Comparison of ENCODE assay signal across 20 cellular contexts in the genomic region with DNA sequence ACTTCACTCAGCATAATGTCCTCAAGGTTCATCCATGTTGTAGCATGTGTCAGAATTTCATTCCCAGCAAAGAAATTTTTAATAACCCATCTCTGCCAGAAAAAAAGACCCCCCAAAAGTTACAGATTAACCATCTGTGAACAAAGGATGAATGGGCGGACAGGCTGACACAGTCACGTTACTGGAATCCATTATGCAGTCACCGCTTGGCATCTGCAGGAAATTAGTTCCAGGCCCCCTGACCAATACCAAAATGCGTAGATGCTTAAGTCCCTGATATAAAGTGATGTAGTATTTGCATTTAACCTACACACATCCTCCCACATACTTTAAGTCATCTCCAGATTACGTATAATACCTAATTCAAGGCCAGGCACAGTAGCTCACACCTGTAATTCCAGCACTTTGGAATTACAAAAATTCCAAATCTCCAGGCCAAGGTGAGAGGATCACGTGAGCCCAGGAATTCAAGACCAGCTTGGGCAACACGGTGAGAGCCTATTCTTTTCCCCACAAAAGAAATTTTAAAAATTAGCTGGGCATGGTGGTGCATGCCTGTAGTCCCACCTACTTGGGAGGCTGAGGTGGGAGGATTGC. TPM values are rescaled to one million over a fixed set of nuclear protein-coding genes. Genes with fewer than 3 reads are reported as not detected.
DNase-seq lines count a peak whose midpoint lies in the region; ATAC-seq and TF ChIP-seq lines count a peak whose summit lies in the region.
"Had no signal": no experiment of that assay in that cellular context is flagged by ENCODE, and none has a peak within 500 bp of the region (broad histone marks: within the 10 kb centered on the region; RNA-seq: fewer than 3 reads in every experiment).

No MANE protein-coding gene starts in this region.

- H3K27me3 Mint-ChIP-seq in brain = peaks cover 42% of the 10 kb centered on the region

- DNase-seq in AG04449 (ENCODE audit: low read depth, low spot score) (peak; percentile 72), GM03348 (ENCODE audit: low spot score) (peak; percentile 60), kidney tubule cell (ENCODE audit: low spot score) (peak; percentile 73), testis (no peak), NCI-H345 treated with DMSO at 0.1 percent for 48 hours (lab: John Stamatoyannopoulos, UW; ENCODE audit: unreplicated experiment) (no peak)
- no peak for DNase-seq in activated CD4-positive, CD25-positive, alpha-beta regulatory T cell (lab: John Stamatoyannopoulos, UW)
- DNase-seq: activated CD4-positive, alpha-beta T cell treated with anti-CD3 and anti-CD28 coated beads, Interleukin-2, amount 50 U/mL, for 1 hour; activated T-cell treated with anti-CD3 and anti-CD28 coated beads, Interleukin-2, amount 50 U/mL, for 24 hours; amniotic stem cell; DMS 273 treated with DMSO at 0.1 percent for 48 hours; hippocampal formation; left ventricle myocardium superior; naive B cell; NCI-H1105; SIG-M5; T1000 had no signal

- H3K4me1 ChIP-seq in testis = no peaks in the 10 kb centered on the region

- peaks cover 0 to 4% (median 0%) of the 10 kb centered on the region in 5 experiments for H3K9me3 Mint-ChIP-seq in brain
- H3K9me3 Mint-ChIP-seq: activated T-cell treated with anti-CD3 and anti-CD28 coated beads, Interleukin-2, amount 50 U/mL, for 24 hours; naive B cell had no signal

- 78 to 83% methylated on average over 7 of the region's 7 CpGs for WGBS in testis, 2 donors

- no peak for ATAC-seq in GM21717 (IDR thresholded peaks at IDR 0.05; ENCODE audit: unreplicated experiment)
- ATAC-seq: left ventricle myocardium superior had no signal

- H3K4me1 Mint-ChIP-seq in brain = peaks cover 18% of the 10 kb centered on the region

- TF ChIP-seq POLR2A in testis (IDR thresholded peaks at IDR 0.05) = no peak

- CTCF ChIA-PET in AG04449 (lab: Yijun Ruan, JAX) = no interaction called here

- H3K36me3 Mint-ChIP-seq in brain = no peaks in the 10 kb centered on the region
- H3K36me3 Mint-ChIP-seq: naive B cell had no signal

- H3K27me3 ChIP-seq in testis = no peaks in the 10 kb centered on the region

- H3K27ac ChIP-seq in testis = no peak overlapping the region
- H3K27ac ChIP-seq: coronary artery, KMS-11 had no signal

- POLR2A ChIA-PET in AG04449 (lab: Yijun Ruan, JAX) = no interaction called here

- H3K36me3 ChIP-seq in testis (ENCODE audit: low read depth, missing control alignments) = no peaks in the 10 kb centered on the region

- peak overlapping the region in 3 of 5 experiments; percentile 47 to 70 (median 64) for H3K4me3 Mint-ChIP-seq in brain
- H3K4me3 Mint-ChIP-seq: activated T-cell treated with anti-CD3 and anti-CD28 coated beads, Interleukin-2, amount 50 U/mL, for 24 hours had no signal

- no peak for TF ChIP-seq CTCF in AG04449 (IDR thresholded peaks at IDR 0.05; ENCODE audit: insufficient read depth, low read length, missing control alignments)
- TF ChIP-seq CTCF in brain (conservative IDR thresholded peaks at IDR 0.05) = no peak
- TF ChIP-seq CTCF in testis (IDR thresholded peaks at IDR 0.05) = no peak

- H3K4me3 ChIP-seq in AG04449 (ENCODE audit: low read depth, low read length) (no peak overlapping the region), testis (no peak overlapping the region)
- H3K4me3 ChIP-seq: coronary artery had no signal

- intact Hi-C loops in testis (cut with DNase I; ENCODE audit: low total_unique reads) = no loop called here

- no peaks in the 10 kb centered on the region for H3K9me3 ChIP-seq in testis

- no peak overlapping the region for H3K27ac Mint-ChIP-seq in brain
- H3K27ac Mint-ChIP-seq: activated T-cell treated with anti-CD3 and anti-CD28 coated beads, Interleukin-2, amount 50 U/mL, for 24 hours had no signal

RNA-seq across cellular contexts. Expression of a gene that starts 1.5 kb away (rescaled TPM):
- polyA plus RNA-seq in brain (ENCODE audit: insufficient read depth, low read depth, low replicate concordance) (0.93 TPM), testis (ENCODE audit: insufficient read depth, low read depth, low replicate concordance) (10.3 TPM)
- total RNA-seq in testis = 10 to 100 TPM; 12.3 to 21.0 TPM

Comparison
In these comparisons a context has a peak if more than half of its experiments do, and no peak if none do; other contexts are left out.
1. DNase-seq: peak in AG04449 (single experiment), GM03348 (single experiment) and kidney tubule cell (single experiment); none in testis (single experiment), NCI-H345 treated with DMSO at 0.1 percent for 48 hours (single experiment) and activated CD4-positive, CD25-positive, alpha-beta regulatory T cell (0 of 4).